8 cellular contexts compared by ENCODE assay signal in the genomic region with DNA sequence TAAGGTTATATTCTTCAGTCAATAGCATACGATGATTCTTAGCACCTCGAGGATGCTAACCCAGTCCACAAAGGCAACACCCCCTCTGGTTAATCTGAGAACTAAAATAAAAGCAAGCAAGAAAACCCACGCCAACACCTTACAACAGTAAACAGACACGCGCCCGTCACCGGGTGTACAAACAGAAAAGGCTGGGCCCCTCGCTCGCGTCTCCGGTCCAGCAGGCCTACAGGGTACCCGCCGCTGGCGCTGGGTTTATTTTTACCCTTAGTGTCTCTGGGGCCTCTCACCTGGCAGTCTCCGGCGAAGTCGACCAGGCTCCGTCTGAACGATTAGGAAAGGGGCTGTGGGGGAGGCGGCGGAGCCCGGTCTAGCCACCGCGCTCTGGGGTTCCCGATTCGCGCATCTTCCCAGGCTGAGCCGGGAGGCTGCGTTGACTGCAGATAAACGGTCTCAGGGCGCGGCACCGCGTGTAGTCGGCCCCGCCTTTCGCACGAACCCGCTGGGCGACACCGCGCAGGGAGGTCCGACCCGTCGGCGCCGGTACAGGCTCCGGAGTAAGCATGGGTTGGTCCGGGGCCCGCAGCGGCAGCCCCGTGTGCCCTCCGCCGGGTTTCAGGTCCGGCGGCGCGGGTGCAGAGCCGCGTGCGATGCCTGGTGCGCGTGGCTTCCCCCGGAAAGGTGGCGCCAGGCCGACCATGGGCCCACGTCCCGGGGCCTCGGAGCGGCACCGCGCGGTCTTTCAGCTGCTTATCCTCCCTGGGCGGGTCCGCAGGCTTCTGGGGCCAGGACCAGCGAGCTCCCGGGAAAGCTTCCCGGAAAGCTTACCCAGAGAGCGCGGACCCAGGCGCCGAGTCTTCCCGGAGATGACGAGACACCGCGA. TPM values are rescaled to one million over a fixed set of nuclear protein-coding genes. Genes with fewer than 3 reads are reported as not detected.
A peak's percentile ranks its signal among the peaks of the same experiment; 100 is the strongest.
DNase-seq lines count a peak whose midpoint lies in the region; ATAC-seq and TF ChIP-seq lines count a peak whose summit lies in the region.

A gene with protein sequence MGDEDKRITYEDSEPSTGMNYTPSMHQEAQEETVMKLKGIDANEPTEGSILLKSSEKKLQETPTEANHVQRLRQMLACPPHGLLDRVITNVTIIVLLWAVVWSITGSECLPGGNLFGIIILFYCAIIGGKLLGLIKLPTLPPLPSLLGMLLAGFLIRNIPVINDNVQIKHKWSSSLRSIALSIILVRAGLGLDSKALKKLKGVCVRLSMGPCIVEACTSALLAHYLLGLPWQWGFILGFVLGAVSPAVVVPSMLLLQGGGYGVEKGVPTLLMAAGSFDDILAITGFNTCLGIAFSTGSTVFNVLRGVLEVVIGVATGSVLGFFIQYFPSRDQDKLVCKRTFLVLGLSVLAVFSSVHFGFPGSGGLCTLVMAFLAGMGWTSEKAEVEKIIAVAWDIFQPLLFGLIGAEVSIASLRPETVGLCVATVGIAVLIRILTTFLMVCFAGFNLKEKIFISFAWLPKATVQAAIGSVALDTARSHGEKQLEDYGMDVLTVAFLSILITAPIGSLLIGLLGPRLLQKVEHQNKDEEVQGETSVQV (minus strand): TSS at position 868 of the 883 bp plus-strand sequence. CDS start 9,211 bp downstream, outside the sequence.

- H3K36me3 ChIP-seq in rectal smooth muscle tissue (ENCODE audit: control insufficient read depth, insufficient read depth, low read length) (no peaks in the 10 kb centered on the region), uterus (no peaks in the 10 kb centered on the region)

- peak within 1 kb of the TSS; percentile 83 for H3K9ac ChIP-seq in rectal smooth muscle tissue (ENCODE audit: low read length)

- no peaks in the 10 kb centered on the region for H3K4me1 ChIP-seq in right cardiac atrium (ENCODE audit: control insufficient read depth, insufficient read depth, low read length)
- H3K4me1 ChIP-seq in rectal smooth muscle tissue (ENCODE audit: control insufficient read depth, insufficient read depth, low read length): peaks cover 10% of the 10 kb centered on the region
- peaks cover 0 to 8% of the 10 kb centered on the region in 2 donors for H3K4me1 ChIP-seq in uterus

- TF ChIP-seq CTCF in uterus (IDR thresholded peaks at IDR 0.05): no peak

- H3K4me3 ChIP-seq in right cardiac atrium (ENCODE audit: low read length): peak within 1 kb of the TSS; percentile 79
- H3K4me3 ChIP-seq in rectal smooth muscle tissue (ENCODE audit: low read length): peak within 1 kb of the TSS; percentile 87
- H3K4me3 ChIP-seq in uterus: peak within 1 kb of the TSS; percentile 59 to 75

- H3K9me3 ChIP-seq in right cardiac atrium (ENCODE audit: control insufficient read depth, low read length): no peaks in the 10 kb centered on the region
- H3K9me3 ChIP-seq in uterus: no peaks in the 10 kb centered on the region

- in situ Hi-C loops in KBM-7 (cut with MboI; ENCODE audit: low pct_unique_long_range_greater_than_20kb, low sequenced_read_pairs): loop anchor here (25.0 kb wide), 2 partner anchors 464 to 639 kb away; no protein-coding TSS in a partner anchor

- ATAC-seq in GM21717 (IDR thresholded peaks at IDR 0.05; ENCODE audit: unreplicated experiment) (peak; percentile 61), right cardiac atrium (peak; percentile 97)

- H3K27me3 ChIP-seq in right cardiac atrium (ENCODE audit: control insufficient read depth, insufficient read depth) (no peaks in the 10 kb centered on the region), rectal smooth muscle tissue (ENCODE audit: control insufficient read depth, insufficient read depth, low read length) (no peaks in the 10 kb centered on the region), uterus (no peaks in the 10 kb centered on the region)

- intact Hi-C loops in T-helper 2 cell treated with Interferon-gamma antibody and Interleukin-4, amounts not matched to agents 100 ng/mL and 5 ng/mL, for 36 hours (cut with micrococcal nuclease): loop anchor here (1.0 to 10.0 kb wide), 10 partner anchors 15 to 1731 kb away; a partner anchor contains a TSS
- intact Hi-C loops in right cardiac atrium (cut with DNase I): no loop called here
- intact Hi-C loops in uterus (cut with DNase I; ENCODE audit: low total_unique reads): no loop called here

- no peak for TF ChIP-seq POLR2A in uterus (IDR thresholded peaks at IDR 0.05)

- WGBS in right cardiac atrium: under 1% methylated on average over 86 of the region's 86 CpGs

- H3K27ac ChIP-seq in angular gyrus (ENCODE audit: low read depth, low read length) (peak within 1 kb of the TSS; percentile 64), right cardiac atrium (ENCODE audit: low read length) (peak within 1 kb of the TSS; percentile 44), rectal smooth muscle tissue (ENCODE audit: low read depth, low read length) (peak within 1 kb of the TSS; percentile 89), uterus (peak within 1 kb of the TSS; percentile 89 to 93)

- DNase-seq in GM03348 (ENCODE audit: low spot score): peak; percentile 86
- peak; percentile 73 for DNase-seq in KBM-7
- DNase-seq in right cardiac atrium: peak; percentile 84 to 94 (median 90)
- DNase-seq in uterus: peak; percentile 64 to 67

RNA-seq across cellular contexts. Expression of the gene that starts here (rescaled TPM):
- 22.9 and 27.5 TPM in 2 replicates for total RNA-seq in T-helper 2 cell treated with Interferon-gamma antibody and Interleukin-4, amounts not matched to agents 100 ng/mL and 5 ng/mL, for 36 hours
- total RNA-seq in right cardiac atrium (10 to 100 TPM in 1 of 4 donors, 1 to 10 TPM in 3; 7.5 to 12.7 (median 8.7) TPM), uterus (10 to 100 TPM in 3 of 4 donors, under 1 TPM in 1; 0.59 to 26.9 (median 25.6) TPM)
- 5.0 TPM for polyA plus RNA-seq in right cardiac atrium

Comparison
In these comparisons a context has a peak if more than half of its experiments do, and no peak if none do; other contexts are left out.
1. Peak in every context shown above with its lines: DNase-seq, ATAC-seq, H3K4me3 ChIP-seq and H3K27ac ChIP-seq.